In the genomic region with DNA sequence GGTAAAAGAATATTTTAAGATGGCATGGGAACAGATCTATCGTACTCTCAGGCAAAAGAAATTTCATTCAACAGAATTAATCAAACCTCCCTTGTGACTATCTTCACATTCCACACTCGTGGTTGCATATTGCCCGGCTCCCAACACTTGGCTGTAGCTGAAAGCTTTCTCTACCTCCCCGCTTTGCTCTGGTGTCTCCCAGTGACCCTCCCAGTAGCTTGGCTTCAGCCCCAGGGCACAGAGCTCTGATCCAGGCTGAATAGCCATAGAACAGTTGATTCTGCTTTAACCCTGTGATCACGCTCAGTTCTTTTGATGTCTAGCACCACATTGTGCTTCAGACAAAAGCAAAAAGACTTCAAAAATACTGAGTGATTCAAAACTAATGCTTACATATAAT, we compare ENCODE assay signal across 17 cellular contexts. TPM values are rescaled to one million over a fixed set of nuclear protein-coding genes. Genes with fewer than 3 reads are reported as not detected.
DNase-seq lines count a peak whose midpoint lies in the region; TF ChIP-seq lines count a peak whose summit lies in the region.
"Had no signal": no experiment of that assay in that cellular context is flagged by ENCODE, and none has a peak within 500 bp of the region (broad histone marks: within the 10 kb centered on the region; RNA-seq: fewer than 3 reads in every experiment).

No MANE protein-coding gene starts in this region.

- CTCF ChIA-PET in PC-9 (lab: Charles Lee): no interaction called here

- POLR2A ChIA-PET in PC-9 (lab: Charles Lee; ENCODE audit: unreplicated experiment): interaction anchor here (0.5 kb wide), 1 partner anchor 11 kb away, joined by 8 read pairs; no protein-coding TSS in a partner anchor

- H3K36me3 Mint-ChIP-seq in endodermal cell (ENCODE audit: low read depth): peaks cover 13% of the 10 kb centered on the region
- H3K36me3 Mint-ChIP-seq: activated naive CD8-positive, alpha-beta T cell treated with anti-CD3 and anti-CD28 coated beads for 36 hours had no signal

- peaks cover 31% of the 10 kb centered on the region for H3K4me1 Mint-ChIP-seq in endodermal cell
- H3K4me1 Mint-ChIP-seq: activated naive CD8-positive, alpha-beta T cell treated with anti-CD3 and anti-CD28 coated beads for 36 hours; B cell; central memory CD8-positive, alpha-beta T cell had no signal

- TF ChIP-seq CTCF in PC-9 (conservative IDR thresholded peaks at IDR 0.05): no peak
- no peak for TF ChIP-seq CTCF in endodermal cell (conservative IDR thresholded peaks at IDR 0.05)
- TF ChIP-seq CTCF in esophagus squamous epithelium (IDR thresholded peaks at IDR 0.05): no peak

- 0 out of 2 replicates have a peak overlapping the region, but pooled peaks have one; percentile 9 for H3K27ac ChIP-seq in PC-9
- peak overlapping the region; percentile 52 for H3K27ac ChIP-seq in endodermal cell (ENCODE audit: low read depth, low read length)
- no peak overlapping the region for H3K27ac ChIP-seq in substantia nigra (ENCODE audit: low read depth, low read length, poor library complexity, severe bottlenecking)
- no peak overlapping the region for H3K27ac ChIP-seq in esophagus squamous epithelium
- H3K27ac ChIP-seq: neutrophil, thyroid gland had no signal

- H3F3A ChIP-seq in PC-9 (ENCODE audit: insufficient read depth, low read depth): peaks cover 27% of the 10 kb centered on the region; the same call in 1 of the 2 replicates

- DNase-seq in PC-9: no peak
- DNase-seq in endodermal cell: peak; percentile 60
- peak; percentile 82 for DNase-seq in islet precursor cell
- DNase-seq in substantia nigra (lab: John Stamatoyannopoulos, UW): peak in 35 of 49 donors; percentile 2 to 80 (median 33)
- DNase-seq in esophagus squamous epithelium (lab: John Stamatoyannopoulos, UW): no peak
- DNase-seq in NCI-H2171 treated with DMSO at 0.1 percent for 48 hours (lab: John Stamatoyannopoulos, UW): no peak
- no peak for DNase-seq in activated T-cell treated with anti-CD3 and anti-CD28 coated beads for 4 hours
- DNase-seq: activated CD4-positive, alpha-beta memory T cell treated with anti-CD3 and anti-CD28 coated beads for 36 hours; activated naive CD8-positive, alpha-beta T cell treated with anti-CD3 and anti-CD28 coated beads for 36 hours; activated T-cell treated with anti-CD3 and anti-CD28 coated beads, Interleukin-2, amount 50 U/mL, for 72 hours; HFFc6; NCI-H1092; stimulated activated CD4-positive, alpha-beta T cell treated with anti-CD3 and anti-CD28 coated beads, Interleukin-4, amount 100 ng/mL, for 24 hours; thyroid gland had no signal

- no peak overlapping the region for H3K4me2 ChIP-seq in PC-9

- H3K36me3 ChIP-seq in PC-9 (ENCODE audit: low read depth) (peaks cover 68% of the 10 kb centered on the region), endodermal cell (ENCODE audit: control insufficient read depth, insufficient read depth, low read length) (no peaks in the 10 kb centered on the region), esophagus squamous epithelium (no peaks in the 10 kb centered on the region)
- H3K36me3 ChIP-seq: neutrophil, thyroid gland had no signal

- no peak overlapping the region for H2AFZ ChIP-seq in PC-9

- peak overlapping the region; percentile 11 for H3K9ac ChIP-seq in endodermal cell (ENCODE audit: extremely low read depth, low read length, poor library complexity, severe bottlenecking)

- H3K9me3 ChIP-seq in PC-9 (ENCODE audit: insufficient read depth, low read depth) (no peaks in the 10 kb centered on the region), endodermal cell (ENCODE audit: control insufficient read depth, low read length) (no peaks in the 10 kb centered on the region), esophagus squamous epithelium (no peaks in the 10 kb centered on the region)
- H3K9me3 ChIP-seq: neutrophil, thyroid gland had no signal

- peaks cover 12% of the 10 kb centered on the region for H3K9me3 Mint-ChIP-seq in endodermal cell
- H3K9me3 Mint-ChIP-seq: activated CD4-positive, alpha-beta memory T cell treated with anti-CD3 and anti-CD28 coated beads for 36 hours; activated naive CD8-positive, alpha-beta T cell treated with anti-CD3 and anti-CD28 coated beads for 36 hours; activated T-cell treated with anti-CD3 and anti-CD28 coated beads, Interleukin-2, amount 50 U/mL, for 72 hours; HFFc6 had no signal

- H3K4me3 ChIP-seq in PC-9: no peak overlapping the region
- H3K4me3 ChIP-seq in endodermal cell (ENCODE audit: low read length): peak overlapping the region; percentile 1
- H3K4me3 ChIP-seq in esophagus squamous epithelium: no peak overlapping the region
- H3K4me3 ChIP-seq: thyroid gland had no signal

- peak overlapping the region; percentile 77 for H3K27ac Mint-ChIP-seq in endodermal cell
- H3K27ac Mint-ChIP-seq: activated CD4-positive, alpha-beta memory T cell treated with anti-CD3 and anti-CD28 coated beads for 36 hours; activated naive CD8-positive, alpha-beta T cell treated with anti-CD3 and anti-CD28 coated beads for 36 hours; activated T-cell treated with anti-CD3 and anti-CD28 coated beads, Interleukin-2, amount 50 U/mL, for 72 hours; B cell; HFFc6 had no signal

- H4K20me1 ChIP-seq in PC-9 (ENCODE audit: insufficient read depth): peaks cover 21% of the 10 kb centered on the region

- H3K9me2 ChIP-seq in PC-9 (ENCODE audit: insufficient read depth): no peaks in the 10 kb centered on the region

- H3K27me3 ChIP-seq in PC-9 (ENCODE audit: insufficient read depth, low read depth): no peaks in the 10 kb centered on the region
- H3K27me3 ChIP-seq in endodermal cell (ENCODE audit: control insufficient read depth, insufficient read depth, low read length, poor library complexity, severe bottlenecking): no peaks in the 10 kb centered on the region
- no peaks in the 10 kb centered on the region for H3K27me3 ChIP-seq in esophagus squamous epithelium
- H3K27me3 ChIP-seq: neutrophil, thyroid gland had no signal

- TF ChIP-seq POLR2A in esophagus squamous epithelium (IDR thresholded peaks at IDR 0.05): no peak

- H3K4me3 Mint-ChIP-seq in endodermal cell: no peak overlapping the region
- H3K4me3 Mint-ChIP-seq: activated CD4-positive, alpha-beta memory T cell treated with anti-CD3 and anti-CD28 coated beads for 36 hours; activated naive CD8-positive, alpha-beta T cell treated with anti-CD3 and anti-CD28 coated beads for 36 hours; activated T-cell treated with anti-CD3 and anti-CD28 coated beads, Interleukin-2, amount 50 U/mL, for 72 hours; B cell; central memory CD8-positive, alpha-beta T cell; HFFc6 had no signal

- no peaks in the 10 kb centered on the region for H3K4me1 ChIP-seq in PC-9 (replicated peaks; ENCODE audit: insufficient read depth)
- H3K4me1 ChIP-seq in endodermal cell (ENCODE audit: control insufficient read depth, insufficient read depth, low read length): peaks cover 20% of the 10 kb centered on the region
- H3K4me1 ChIP-seq in esophagus squamous epithelium: peaks cover 0 to 7% (median 4%) of the 10 kb centered on the region in 3 donors

- H3K27me3 Mint-ChIP-seq in endodermal cell (ENCODE audit: insufficient read depth): no peaks in the 10 kb centered on the region
- H3K27me3 Mint-ChIP-seq: activated CD4-positive, alpha-beta memory T cell treated with anti-CD3 and anti-CD28 coated beads for 36 hours; activated naive CD8-positive, alpha-beta T cell treated with anti-CD3 and anti-CD28 coated beads for 36 hours; central memory CD8-positive, alpha-beta T cell had no signal

- H3K79me2 ChIP-seq in PC-9 (ENCODE audit: low read depth): peaks cover 58% of the 10 kb centered on the region

- 61 to 67% methylated on average over 4 to 5 of the region's 5 CpGs for WGBS in endodermal cell (ENCODE audit: insufficient coverage in 1 of 2, insufficient read length in 1 of 2), 2 experiments
- WGBS in esophagus squamous epithelium, 2 donors: 66 to 70% methylated on average over 5 of the region's 5 CpGs

- intact Hi-C loops in PC-9 (cut with micrococcal nuclease; ENCODE audit: unreplicated experiment): no loop called here
- intact Hi-C loops in esophagus squamous epithelium (cut with DNase I): no loop called here

- BruUV-seq in PC-9 (replicated peaks; lab: Mats Ljungman, UMichigan): no TSS peak

RNA-seq across cellular contexts. Expression of gene SLC7A11, which starts 24.6 kb away (rescaled TPM):
- total RNA-seq in PC-9 (2021) (110 and 187 TPM in 2 replicates), endodermal cell (1 to 10 TPM; 4.6 to 5.4 TPM), esophagus squamous epithelium (10 to 100 TPM in 1 of 4 donors, 1 to 10 TPM in 3; 1.5 to 30.1 (median 7.9) TPM)
- polyA plus RNA-seq in endodermal cell (2013, experiment 1 of 2): 14.1 TPM
- 10.6 TPM for polyA plus RNA-seq in endodermal cell (2013, experiment 2 of 2)

Comparison
In these comparisons a context has a peak if more than half of its experiments do, and no peak if none do; other contexts are left out.
1. DNase-seq: peak in endodermal cell (single experiment), islet precursor cell (single experiment) and substantia nigra (35 of 49); none in PC-9 (0 of 2), esophagus squamous epithelium (single experiment), NCI-H2171 treated with DMSO at 0.1 percent for 48 hours (single experiment) and activated T-cell treated with anti-CD3 and anti-CD28 coated beads for 4 hours (single experiment).
2. H3K27ac ChIP-seq: peak in PC-9 (single experiment) and endodermal cell (single experiment); none in substantia nigra (single experiment) and esophagus squamous epithelium (0 of 4).